In genomic region chr4:55025456-55025855, GRCh38 we compare ENCODE assay signal across 6 cellular contexts.
A peak's percentile ranks its signal among the peaks of the same experiment; 100 is the strongest.
DNase-seq lines count a peak whose midpoint lies in the region; ATAC-seq, FAIRE-seq and TF ChIP-seq lines count a peak whose summit lies in the region.
"Not testable (repeated sequence)": the region's sequence is repeated elsewhere in the genome, so short reads cannot be mapped to it uniquely, and the experiment has no call there.

No MANE protein-coding gene starts in this region.

- not testable (repeated sequence) for H2AK5ac ChIP-seq in H1 (ENCODE audit: low read depth, low read length)

- not testable (repeated sequence) for H2BK15ac ChIP-seq in H1 (ENCODE audit: low read length)

- H3K14ac ChIP-seq in H1 (ENCODE audit: insufficient read length) = not testable (repeated sequence)

- not testable (repeated sequence) for TF ChIP-seq RAD21 in H1 (IDR thresholded peaks at IDR 0.05 in 1 of 2, conservative IDR thresholded peaks at IDR 0.05 in 1 of 2; ENCODE audit: low read depth in 2 of 2, low read length in 2 of 2)

- not testable (repeated sequence) for H2BK5ac ChIP-seq in H1 (ENCODE audit: low read depth, low read length)

- not testable (repeated sequence) for H3K4me3 ChIP-seq in RWPE2 (ENCODE audit: severe bottlenecking); mammary epithelial cell (replicated peaks in 1 of 3; ENCODE audit: insufficient read depth in 1 of 3, low read depth in 2 of 3, low read length in 3 of 3); H1 (ENCODE audit: extremely low read depth in 1 of 4, insufficient read depth in 2 of 4, low read depth in 3 of 4, low read length in 4 of 4); gastroesophageal sphincter; prostate gland

- FAIRE-seq in H1 (lab: Jason Lieb, UNC) = not testable (repeated sequence)

- not testable (repeated sequence) for H2BK120ac ChIP-seq in H1 (replicated peaks; ENCODE audit: low read depth, low read length)

- peak overlapping the region; percentile 85 for H2AFZ ChIP-seq in mammary epithelial cell (ENCODE audit: low read depth, low read length)
- 0 out of 2 replicates have a peak overlapping the region, but pooled peaks have one; percentile 59 for H2AFZ ChIP-seq in H1 (ENCODE audit: low read length)

- not testable (repeated sequence) for H3K18ac ChIP-seq in H1 (ENCODE audit: extremely low read depth, low read length)

- not testable (repeated sequence) for H3K79me2 ChIP-seq in mammary epithelial cell (ENCODE audit: insufficient read depth, low read length); H1 (ENCODE audit: control insufficient read depth in 1 of 2, insufficient read depth in 2 of 2, low read length in 2 of 2)

- not testable (repeated sequence) for H3K4ac ChIP-seq in H1 (replicated peaks; ENCODE audit: insufficient read length, low read depth, low read length)

- H3K23ac ChIP-seq in H1 (ENCODE audit: insufficient read length) = not testable (repeated sequence)

- intact Hi-C loops in mammary epithelial cell (cut with micrococcal nuclease) = not testable (repeated sequence)
- intact Hi-C loops in prostate gland (cut with DNase I) = loop anchor here (10.0 kb wide), 1 partner anchor 1651 kb away; the partner anchor contains the start of gene FIP1L1

- not testable (repeated sequence) for H2BK12ac ChIP-seq in H1 (ENCODE audit: low read depth, low read length)

- in situ Hi-C loops in mammary epithelial cell (cut with MboI; ENCODE audit: low sequenced_read_pairs in 2 of 2) = not testable (repeated sequence)

- H3K36me3 ChIP-seq in RWPE2 (ENCODE audit: low read depth); mammary epithelial cell (ENCODE audit: insufficient read depth, low read length); H1 (ENCODE audit: control insufficient read depth in 2 of 4, insufficient read depth in 4 of 4, low read length in 3 of 4); gastroesophageal sphincter; prostate gland: not testable (repeated sequence)

- not testable (repeated sequence) for H3K9me3 ChIP-seq in RWPE2 (ENCODE audit: severe bottlenecking); mammary epithelial cell (replicated peaks; ENCODE audit: insufficient read depth, low read length); H1 (ENCODE audit: insufficient read depth in 2 of 2, low read depth in 1 of 2, low read length in 1 of 2); gastroesophageal sphincter; prostate gland

- not testable (repeated sequence) for DNase-seq in RWPE2 (ENCODE audit: low spot score); mammary epithelial cell; H1 (ENCODE audit: low read depth in 1 of 2, low spot score in 2 of 2); epithelial cell of prostate (ENCODE audit: low read depth, low spot score); prostate gland (ENCODE audit: low spot score)

- not testable (repeated sequence) for H3K56ac ChIP-seq in H1 (replicated peaks; ENCODE audit: insufficient read length, low read depth, low read length)

- not testable (repeated sequence) for H3K27me3 ChIP-seq in RWPE2 (ENCODE audit: insufficient read depth, poor library complexity, severe bottlenecking); mammary epithelial cell (ENCODE audit: insufficient read depth, low read length); H1 (replicated peaks in 1 of 4; ENCODE audit: control insufficient read depth in 3 of 4, extremely low read depth in 1 of 4, insufficient read depth in 3 of 4, low read length in 3 of 4); gastroesophageal sphincter; prostate gland (replicated peaks; ENCODE audit: insufficient read depth)

- dilution Hi-C loops in mammary epithelial cell (cut with HindIII; ENCODE audit: low sequenced_read_pairs) = not testable (repeated sequence)

- H2BK20ac ChIP-seq in H1 (ENCODE audit: low read length) = not testable (repeated sequence)

- peaks cover 13% of the 10 kb centered on the region for H3K4me1 ChIP-seq in RWPE2 (ENCODE audit: insufficient read depth, poor library complexity, severe bottlenecking)
- peaks cover 11% of the 10 kb centered on the region for H3K4me1 ChIP-seq in mammary epithelial cell (ENCODE audit: insufficient read depth, low read length)
- not testable (repeated sequence) for H3K4me1 ChIP-seq in H1 (replicated peaks in 1 of 4; ENCODE audit: control insufficient read depth in 3 of 4, insufficient read depth in 4 of 4, low read length in 3 of 4); prostate gland (replicated peaks)
- H3K4me1 ChIP-seq in gastroesophageal sphincter = peaks cover 0 to 10% (median 0%) of the 10 kb centered on the region in 3 donors

- not testable (repeated sequence) for H4K5ac ChIP-seq in H1 (ENCODE audit: insufficient read length, low read depth, low read length)

- H3K4me2 ChIP-seq in mammary epithelial cell (ENCODE audit: insufficient read depth, low read depth, low read length) = peak overlapping the region; percentile 51
- H3K4me2 ChIP-seq in H1 (ENCODE audit: insufficient read depth in 1 of 2, low read depth in 2 of 2, low read length in 2 of 2) = not testable (repeated sequence)

- not testable (repeated sequence) for TF ChIP-seq POLR2A in H1 (IDR thresholded peaks at IDR 0.05; ENCODE audit: control extremely low read depth in 1 of 2, low read depth in 2 of 2, low read length in 2 of 2); gastroesophageal sphincter (IDR thresholded peaks at IDR 0.05); prostate gland (IDR thresholded peaks at IDR 0.05)

- not testable (repeated sequence) for ATAC-seq in RWPE2 (ENCODE audit: low read depth); gastroesophageal sphincter

- H4K91ac ChIP-seq in H1 (replicated peaks; ENCODE audit: insufficient read length, low read length) = not testable (repeated sequence)

- not testable (repeated sequence) for TF ChIP-seq EP300 in H1 (IDR thresholded peaks at IDR 0.05; ENCODE audit: borderline replicate concordance in 1 of 2, low read depth in 2 of 2, low read length in 2 of 2); gastroesophageal sphincter (IDR thresholded peaks at IDR 0.05)

- not testable (repeated sequence) for TF ChIP-seq CTCF in RWPE2 (IDR thresholded peaks at IDR 0.05; ENCODE audit: poor library complexity, severe bottlenecking); mammary epithelial cell (conservative IDR thresholded peaks at IDR 0.05 in 1 of 2, IDR thresholded peaks at IDR 0.05 in 1 of 2; ENCODE audit: extremely low read depth in 1 of 2, insufficient read depth in 1 of 2, low read depth in 1 of 2, low read length in 2 of 2); H1 (IDR thresholded peaks at IDR 0.05; ENCODE audit: control extremely low read depth in 1 of 3, insufficient read depth in 1 of 3, low read depth in 1 of 3, low read length in 3 of 3); gastroesophageal sphincter (IDR thresholded peaks at IDR 0.05); prostate gland (IDR thresholded peaks at IDR 0.05)

- H3K79me1 ChIP-seq in H1 (ENCODE audit: low read depth, low read length) = not testable (repeated sequence)

- not testable (repeated sequence) for H4K8ac ChIP-seq in H1 (ENCODE audit: extremely low read depth, insufficient read depth, low read length)

- CTCF ChIA-PET in mammary epithelial cell (lab: Charles Lee; ENCODE audit: low non-redundant PET); H1 (lab: Charles Lee; ENCODE audit: partially characterized antibody): not testable (repeated sequence)

- POLR2A ChIA-PET in H1 (lab: Charles Lee; ENCODE audit: partially characterized antibody) = not testable (repeated sequence)

- not testable (repeated sequence) for H3K23me2 ChIP-seq in H1 (ENCODE audit: low read depth, low read length)

- not testable (repeated sequence) for H4K20me1 ChIP-seq in mammary epithelial cell (ENCODE audit: insufficient read depth, low read length); H1 (replicated peaks in 1 of 2; ENCODE audit: control insufficient read depth in 1 of 2, insufficient read depth in 2 of 2, low read length in 2 of 2)

- not testable (repeated sequence) for BruUV-seq in mammary epithelial cell (replicated peaks; lab: Mats Ljungman, UMichigan)

- not testable (repeated sequence) for H3K9ac ChIP-seq in mammary epithelial cell (ENCODE audit: insufficient read depth, low read length); H1 (replicated peaks in 1 of 4; ENCODE audit: extremely low read depth in 1 of 4, low read depth in 3 of 4, low read length in 3 of 4)

- WGBS in mammary epithelial cell (ENCODE audit: low coverage, missing lambda C conversion rate) = 36% methylated on average over 6 of the region's 6 CpGs
- 89% methylated on average over 6 of the region's 6 CpGs; no CpG with 5 or more reads in 1 of the 2 experiments for WGBS in H1 (ENCODE audit: extremely low coverage in 1 of 2, insufficient coverage in 1 of 2, insufficient read length in 1 of 2, insufficient replicate concordance in 2 of 2, low coverage in 1 of 2, low lambda C conversion rate in 2 of 2, missing lambda C conversion rate in 1 of 2), 2 experiments
- WGBS in gastroesophageal sphincter (ENCODE audit: low coverage in 1 of 2), 2 donors = 53 to 71% methylated on average over 5 to 6 of the region's 6 CpGs
- 31% methylated on average over 6 of the region's 6 CpGs for WGBS in prostate gland

- H3K27ac ChIP-seq in RWPE2 (ENCODE audit: poor library complexity, severe bottlenecking) (peak overlapping the region; percentile 34), mammary epithelial cell (ENCODE audit: insufficient read depth, low read depth, low read length) (peak overlapping the region; percentile 44), epithelial cell of prostate (peak overlapping the region; percentile 55), gastroesophageal sphincter (peak overlapping the region; percentile 25 to 73 (median 62)), prostate gland (peak overlapping the region; percentile 55 to 60)
- H3K27ac ChIP-seq in H1 (ENCODE audit: low read depth, low read length) = not testable (repeated sequence)
